16 cellular contexts compared by ENCODE assay signal in genomic region chr14:103734081-103734888, GRCh38. TPM values are rescaled to one million over a fixed set of nuclear protein-coding genes. Genes with fewer than 3 reads are reported as not detected.
DNase-seq lines count a peak whose midpoint lies in the region; ATAC-seq and TF ChIP-seq lines count a peak whose summit lies in the region.
"Had no signal": no experiment of that assay in that cellular context is flagged by ENCODE, and none has a peak within 500 bp of the region (broad histone marks: within the 10 kb centered on the region; RNA-seq: fewer than 3 reads in every experiment).

No MANE protein-coding gene starts in this region.

- no peak for ATAC-seq in stimulated activated effector memory CD8-positive, alpha-beta T cell treated with anti-CD3 and anti-CD28 coated beads, Interleukin-12 subunit alpha, Interleukin-12 subunit beta, amount 100 ng/mL, for 72 hours
- ATAC-seq in HG03342 (IDR thresholded peaks at IDR 0.05; ENCODE audit: unreplicated experiment), result no peak
- ATAC-seq: naive thymus-derived CD8-positive, alpha-beta T cell had no signal

- DNase-seq in H7 (peak; percentile 57), ascending aorta (ENCODE audit: low spot score in 2 of 2) (no peak), DMS79 treated with DMSO at 0.1 percent for 48 hours (lab: John Stamatoyannopoulos, UW) (no peak), D341Med (ENCODE audit: low spot score) (no peak)
- DNase-seq in stimulated activated effector memory CD8-positive, alpha-beta T cell treated with anti-CD3 and anti-CD28 coated beads, Interleukin-12 subunit alpha, Interleukin-12 subunit beta, amount 100 ng/mL, for 72 hours (ENCODE audit: low spot score in 2 of 2), result no peak
- DNase-seq: activated CD4-positive, alpha-beta T cell treated with anti-CD3 and anti-CD28 coated beads, Interleukin-2, amount 50 U/mL, for 4 hours; activated naive CD4-positive, alpha-beta T cell; immature natural killer cell; naive thymus-derived CD8-positive, alpha-beta T cell; SHP77; stimulated activated CD4-positive, alpha-beta T cell treated with anti-CD3 and anti-CD28 coated beads, Interleukin-2, amount 100 ng/mL, for 48 hours; stomach had no signal

- H3K4me3 Mint-ChIP-seq in stimulated activated effector memory CD8-positive, alpha-beta T cell treated with anti-CD3 and anti-CD28 coated beads, Interleukin-12 subunit alpha, Interleukin-12 subunit beta, amount 100 ng/mL, for 72 hours, result no peak overlapping the region
- H3K4me3 Mint-ChIP-seq: CD8-positive, alpha-beta memory T cell; immature natural killer cell; naive thymus-derived CD8-positive, alpha-beta T cell; T-helper 1 cell treated with Interleukin-12 subunit alpha and Interleukin-12 subunit beta and Interleukin-4 antibody, amounts not matched to agents 30 μg/mL and 1 μg/mL, for 36 hours had no signal

- intact Hi-C loops in ascending aorta (cut with DNase I), result no loop called here

- H3K4me3 ChIP-seq in H7 (ENCODE audit: insufficient read depth, low read depth, low read length), result no peak overlapping the region
- no peak overlapping the region for H3K4me3 ChIP-seq in ascending aorta
- H3K4me3 ChIP-seq: stomach had no signal

- H3K27me3 ChIP-seq in H7 (ENCODE audit: control insufficient read depth, insufficient read depth, low read length), result no peaks in the 10 kb centered on the region
- no peaks in the 10 kb centered on the region for H3K27me3 ChIP-seq in ascending aorta
- H3K27me3 ChIP-seq in layer of hippocampus (ENCODE audit: control insufficient read depth, insufficient read depth, low read length), result no peaks in the 10 kb centered on the region
- H3K27me3 ChIP-seq: stomach had no signal

- H3K27ac ChIP-seq in ascending aorta, result peak overlapping the region; percentile 52 to 83
- H3K27ac ChIP-seq in layer of hippocampus (ENCODE audit: low read depth, low read length), result peak overlapping the region; percentile 88

- H3K9me3 Mint-ChIP-seq in stimulated activated effector memory CD8-positive, alpha-beta T cell treated with anti-CD3 and anti-CD28 coated beads, Interleukin-12 subunit alpha, Interleukin-12 subunit beta, amount 100 ng/mL, for 72 hours, result no peaks in the 10 kb centered on the region
- H3K9me3 Mint-ChIP-seq: CD8-positive, alpha-beta memory T cell; immature natural killer cell; naive thymus-derived CD8-positive, alpha-beta T cell; T-helper 1 cell treated with Interleukin-12 subunit alpha and Interleukin-12 subunit beta and Interleukin-4 antibody, amounts not matched to agents 30 μg/mL and 1 μg/mL, for 36 hours had no signal

- peaks cover 47% of the 10 kb centered on the region for H3K36me3 Mint-ChIP-seq in stimulated activated effector memory CD8-positive, alpha-beta T cell treated with anti-CD3 and anti-CD28 coated beads, Interleukin-12 subunit alpha, Interleukin-12 subunit beta, amount 100 ng/mL, for 72 hours

- no peaks in the 10 kb centered on the region for H3K4me1 Mint-ChIP-seq in stimulated activated effector memory CD8-positive, alpha-beta T cell treated with anti-CD3 and anti-CD28 coated beads, Interleukin-12 subunit alpha, Interleukin-12 subunit beta, amount 100 ng/mL, for 72 hours
- H3K4me1 Mint-ChIP-seq: CD8-positive, alpha-beta memory T cell; immature natural killer cell; naive thymus-derived CD8-positive, alpha-beta T cell had no signal

- H3K9me3 ChIP-seq in ascending aorta, result no peaks in the 10 kb centered on the region
- H3K9me3 ChIP-seq: stomach had no signal

- peaks cover 20 to 36% of the 10 kb centered on the region in 2 donors for H3K4me1 ChIP-seq in ascending aorta

- no peak for TF ChIP-seq CTCF in ascending aorta (IDR thresholded peaks at IDR 0.05)

- peak overlapping the region; percentile 50 for H3K27ac Mint-ChIP-seq in stimulated activated effector memory CD8-positive, alpha-beta T cell treated with anti-CD3 and anti-CD28 coated beads, Interleukin-12 subunit alpha, Interleukin-12 subunit beta, amount 100 ng/mL, for 72 hours
- H3K27ac Mint-ChIP-seq: T-helper 1 cell treated with Interleukin-12 subunit alpha and Interleukin-12 subunit beta and Interleukin-4 antibody, amounts not matched to agents 30 μg/mL and 1 μg/mL, for 36 hours had no signal

- H3K36me3 ChIP-seq in H7 (replicated peaks; ENCODE audit: control insufficient read depth, insufficient read depth, low read length), result peaks cover 12% of the 10 kb centered on the region
- peaks cover 42 to 45% of the 10 kb centered on the region in 2 donors for H3K36me3 ChIP-seq in ascending aorta

RNA-seq across cellular contexts. Expression of gene ZFYVE21, which starts 18.7 kb away (rescaled TPM):
- 52.8 and 60.9 TPM in 2 replicates for total RNA-seq in H7 (2014; rRNA removed; shearing (Covaris generic))
- 219 TPM for total RNA-seq in ascending aorta

RNA-seq across cellular contexts. Expression of gene XRCC3, which starts 19.0 kb away (rescaled TPM):
- total RNA-seq in H7 (2014; rRNA removed; shearing (Covaris generic)), result 69.5 and 75.1 TPM in 2 replicates
- 9.0 TPM for total RNA-seq in ascending aorta
